ENCODE assay signal across 27 cellular contexts in genomic region chr14:36055052-36055378, GRCh38.
"Had no signal": no experiment of that assay in that cellular context is flagged by ENCODE, and none has a peak within 500 bp of the region (broad histone marks: within the 10 kb centered on the region; RNA-seq: fewer than 3 reads in every experiment).

No MANE protein-coding gene starts in this region.

- H3K27me3 ChIP-seq: SJCRH30 had no signal

- H3K9ac ChIP-seq: SK-N-SH had no signal

- DNase-seq: MM.1S, MV-4-11, NCI-H1092, NCI-H1105, NCI-H1417 treated with DMSO at 0.1 percent for 48 hours, NCI-H1436 treated with DMSO at 0.1 percent for 48 hours, NCI-H1694 treated with DMSO at 0.1 percent for 48 hours, NCI-H187 treated with DMSO at 0.1 percent for 48 hours, NCI-H2029, NCI-H2081, NCI-H2171 treated with DMSO at 0.1 percent for 48 hours, NCI-H2227 treated with DMSO at 0.1 percent for 48 hours, NCI-H345, NCI-H446, NCI-H510A treated with DMSO at 0.1 percent for 48 hours, NCI-H524 treated with DMSO at 0.1 percent for 48 hours, NCI-H526 treated with DMSO at 0.1 percent for 48 hours, NCI-H774, PC-9, SHP77, SIG-M5, SJCRH30, SK-N-SH, SW 1271 had no signal

- ATAC-seq: Panc1 had no signal

- H3K36me3 ChIP-seq: SJCRH30 had no signal

- H3K9me3 ChIP-seq: SK-N-SH had no signal

- H3K27ac ChIP-seq: PC-9, RWPE1, SJCRH30 had no signal

- H3K4me3 ChIP-seq: PC-9, SJCRH30 had no signal

- H2AFZ ChIP-seq: PC-9 had no signal

- FAIRE-seq: RCC 7860 had no signal

- H3K4me1 ChIP-seq: SJCRH30 had no signal

- H3K4me2 ChIP-seq: PC-9, SK-N-SH had no signal
